In genomic region chr10:127399635-127400034, GRCh38 we compare ENCODE assay signal across 23 cellular contexts.
"Had no signal": no experiment of that assay in that cellular context is flagged by ENCODE, and none has a peak within 500 bp of the region (broad histone marks: within the 10 kb centered on the region; RNA-seq: fewer than 3 reads in every experiment).

No MANE protein-coding gene starts in this region.

- H3K4me3 Mint-ChIP-seq: dendritic cell treated with granulocyte-macrophage colony-stimulating factor and Interleukin-4, amounts not matched to agents 40 ng/mL and 50 ng/mL, for 4 days; effector memory CD8-positive, alpha-beta T cell; naive thymus-derived CD8-positive, alpha-beta T cell had no signal

- H3K4me3 ChIP-seq: esophagus squamous epithelium, gastroesophageal sphincter, lung, mucosa of descending colon, ovary, right atrium auricular region, sigmoid colon, skin epidermis, stomach, thoracic aorta, transverse colon had no signal

- DNase-seq: effector memory CD8-positive, alpha-beta T cell; esophagus squamous epithelium; foreskin fibroblast; glutamatergic neuron; kidney; left cardiac atrium; left ventricle myocardium superior; mesenchymal stem cell; mucosa of descending colon; naive thymus-derived CD8-positive, alpha-beta T cell; sigmoid colon; stimulated activated CD4-positive, alpha-beta T cell treated with anti-CD3 and anti-CD28 coated beads, Interleukin-12 subunit alpha, Interleukin-12 subunit beta, amount 100 ng/mL, for 4 hours; stimulated activated naive CD4-positive, alpha-beta T cell; stomach; transverse colon had no signal

- H3K27ac ChIP-seq: esophagus squamous epithelium, gastroesophageal sphincter, neutrophil, ovary, right atrium auricular region, sigmoid colon, skin epidermis, stomach, thoracic aorta, transverse colon had no signal

- H3K4me1 Mint-ChIP-seq: naive thymus-derived CD8-positive, alpha-beta T cell had no signal

- H3K27ac Mint-ChIP-seq: dendritic cell treated with granulocyte-macrophage colony-stimulating factor and Interleukin-4, amounts not matched to agents 40 ng/mL and 50 ng/mL, for 4 days; effector memory CD8-positive, alpha-beta T cell; naive thymus-derived CD8-positive, alpha-beta T cell had no signal

- H3K9me3 ChIP-seq: esophagus squamous epithelium, gastroesophageal sphincter, mucosa of descending colon, neutrophil, ovary, right atrium auricular region, sigmoid colon, thoracic aorta, transverse colon had no signal

- H3K27me3 Mint-ChIP-seq: dendritic cell treated with granulocyte-macrophage colony-stimulating factor and Interleukin-4, amounts not matched to agents 40 ng/mL and 50 ng/mL, for 4 days; effector memory CD8-positive, alpha-beta T cell had no signal

- H3K4me1 ChIP-seq: right atrium auricular region, sigmoid colon, transverse colon had no signal

- H3K36me3 ChIP-seq: neutrophil, ovary, right atrium auricular region, thoracic aorta, transverse colon had no signal

- H3K27me3 ChIP-seq: esophagus squamous epithelium, gastroesophageal sphincter, neutrophil, ovary, right atrium auricular region, sigmoid colon, stomach, transverse colon had no signal
